ENCODE assay signal across 1 cellular context in the genomic region with DNA sequence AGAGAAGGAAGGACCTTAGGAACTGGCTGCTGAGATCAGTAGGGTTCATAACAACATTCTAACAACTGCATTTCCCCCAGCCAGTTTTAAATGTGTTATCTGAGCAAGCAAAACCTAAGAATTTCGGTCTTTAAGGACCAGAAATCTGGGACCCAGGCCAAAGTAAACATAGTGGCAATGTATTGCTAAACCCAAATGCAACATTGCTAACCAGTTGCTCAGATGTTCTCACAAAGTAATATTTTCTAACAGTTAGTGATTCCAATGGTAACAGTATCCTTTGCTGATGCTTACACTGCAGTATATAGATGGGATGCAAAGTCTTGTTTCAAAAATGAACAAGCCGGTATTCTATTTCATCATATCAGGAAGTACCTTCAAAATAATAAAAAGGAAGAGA.
TF ChIP-seq lines count a peak whose summit lies in the region.

No MANE protein-coding gene starts in this region.

TF ChIP-seq in GM23338, 12 proteins besides CTCF, POLR2A, EP300 and RAD21 (continued from another document):
- TF ChIP-seq STAT1 (IDR thresholded peaks at IDR 0.05; ENCODE audit: unreplicated experiment) (no peak), ZNF114 (CRISPR knock-in tag; IDR thresholded peaks at IDR 0.05) (no peak)
- TF ChIP-seq, protein P1, sequence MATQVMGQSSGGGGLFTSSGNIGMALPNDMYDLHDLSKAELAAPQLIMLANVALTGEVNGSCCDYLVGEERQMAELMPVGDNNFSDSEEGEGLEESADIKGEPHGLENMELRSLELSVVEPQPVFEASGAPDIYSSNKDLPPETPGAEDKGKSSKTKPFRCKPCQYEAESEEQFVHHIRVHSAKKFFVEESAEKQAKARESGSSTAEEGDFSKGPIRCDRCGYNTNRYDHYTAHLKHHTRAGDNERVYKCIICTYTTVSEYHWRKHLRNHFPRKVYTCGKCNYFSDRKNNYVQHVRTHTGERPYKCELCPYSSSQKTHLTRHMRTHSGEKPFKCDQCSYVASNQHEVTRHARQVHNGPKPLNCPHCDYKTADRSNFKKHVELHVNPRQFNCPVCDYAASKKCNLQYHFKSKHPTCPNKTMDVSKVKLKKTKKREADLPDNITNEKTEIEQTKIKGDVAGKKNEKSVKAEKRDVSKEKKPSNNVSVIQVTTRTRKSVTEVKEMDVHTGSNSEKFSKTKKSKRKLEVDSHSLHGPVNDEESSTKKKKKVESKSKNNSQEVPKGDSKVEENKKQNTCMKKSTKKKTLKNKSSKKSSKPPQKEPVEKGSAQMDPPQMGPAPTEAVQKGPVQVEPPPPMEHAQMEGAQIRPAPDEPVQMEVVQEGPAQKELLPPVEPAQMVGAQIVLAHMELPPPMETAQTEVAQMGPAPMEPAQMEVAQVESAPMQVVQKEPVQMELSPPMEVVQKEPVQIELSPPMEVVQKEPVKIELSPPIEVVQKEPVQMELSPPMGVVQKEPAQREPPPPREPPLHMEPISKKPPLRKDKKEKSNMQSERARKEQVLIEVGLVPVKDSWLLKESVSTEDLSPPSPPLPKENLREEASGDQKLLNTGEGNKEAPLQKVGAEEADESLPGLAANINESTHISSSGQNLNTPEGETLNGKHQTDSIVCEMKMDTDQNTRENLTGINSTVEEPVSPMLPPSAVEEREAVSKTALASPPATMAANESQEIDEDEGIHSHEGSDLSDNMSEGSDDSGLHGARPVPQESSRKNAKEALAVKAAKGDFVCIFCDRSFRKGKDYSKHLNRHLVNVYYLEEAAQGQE (IDR thresholded peaks at IDR 0.05; ENCODE audit: unreplicated experiment), result no peak
TF ChIP-seq in GM23338: peak in this region for 0.
